ENCODE assay signal across 10 cellular contexts in the genomic region with DNA sequence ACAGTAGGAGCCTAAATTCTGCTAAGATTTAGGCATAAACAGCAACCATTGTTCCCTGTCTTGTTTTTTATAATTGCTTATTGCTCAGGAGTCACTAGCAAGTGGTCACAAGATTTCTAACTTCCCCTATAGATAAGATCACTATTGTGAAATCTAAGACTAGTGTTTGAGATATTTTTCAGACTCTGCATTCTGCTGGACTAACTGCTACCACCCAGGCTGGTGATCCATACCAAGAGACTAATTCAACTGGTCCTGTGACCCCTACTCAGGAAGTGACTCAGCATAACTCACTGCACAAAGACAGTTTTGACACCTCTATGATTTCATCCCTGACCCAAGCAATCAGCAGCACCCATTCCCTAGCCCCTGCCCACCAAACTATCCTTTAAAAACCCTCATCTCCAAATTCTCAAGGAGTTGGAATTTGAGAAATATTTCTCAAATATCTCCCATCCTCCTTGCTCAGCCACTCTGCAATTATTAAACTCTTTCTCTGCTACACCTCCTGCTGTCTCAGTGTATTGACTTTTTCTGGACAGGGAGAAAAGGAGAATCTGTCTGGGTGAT. TPM values are rescaled to one million over a fixed set of nuclear protein-coding genes. Genes with fewer than 3 reads are reported as not detected.
DNase-seq lines count a peak whose midpoint lies in the region; ATAC-seq, FAIRE-seq and TF ChIP-seq lines count a peak whose summit lies in the region.
"Had no signal": no experiment of that assay in that cellular context is flagged by ENCODE, and none has a peak within 500 bp of the region (broad histone marks: within the 10 kb centered on the region; RNA-seq: fewer than 3 reads in every experiment).

No MANE protein-coding gene starts in this region.

- H2AK5ac ChIP-seq in IMR-90 (ENCODE audit: low read depth, low read length): no peak overlapping the region

- POLR2A ChIA-PET in IMR-90 (lab: Charles Lee; ENCODE audit: unreplicated experiment): no interaction called here

- H3K9me3 ChIP-seq in IMR-90 (ENCODE audit: control insufficient read depth, insufficient read depth, low read length) (peaks cover 4% of the 10 kb centered on the region; the same call in 1 of the 2 replicates), astrocyte (ENCODE audit: insufficient read depth, low read depth, low read length) (no peaks in the 10 kb centered on the region)

- H4K91ac ChIP-seq in IMR-90 (ENCODE audit: insufficient read depth, low read depth, low read length): no peak overlapping the region

- no peak overlapping the region for H2BK20ac ChIP-seq in IMR-90 (ENCODE audit: low read depth, low read length)

- BruUV-seq in IMR-90 (replicated peaks; lab: Mats Ljungman, UMichigan): no TSS peak

- no peak for TF ChIP-seq POLR2A in IMR-90 (IDR thresholded peaks at IDR 0.05; ENCODE audit: low read depth, low read length)

- FAIRE-seq in astrocyte (lab: Jason Lieb, UNC): peak; percentile 13
- FAIRE-seq: islet of Langerhans had no signal

- H3K56ac ChIP-seq in IMR-90 (ENCODE audit: extremely low read depth, insufficient read depth, low read length): no peak overlapping the region

- H3K27me3 ChIP-seq in IMR-90 (ENCODE audit: control insufficient read depth, insufficient read depth, low read length) (no peaks in the 10 kb centered on the region), astrocyte (ENCODE audit: insufficient read depth, low read length) (no peaks in the 10 kb centered on the region)

- H3K4me3 Mint-ChIP-seq in astrocyte (ENCODE audit: unreplicated experiment) (no peak overlapping the region), memory B cell (no peak overlapping the region)

- no peak overlapping the region for H3K23ac ChIP-seq in IMR-90 (ENCODE audit: low read depth, low read length)

- H3K4me1 ChIP-seq in IMR-90 (ENCODE audit: control insufficient read depth, insufficient read depth, low read length) (peaks cover 4% of the 10 kb centered on the region; the same call in 1 of the 2 replicates), astrocyte (ENCODE audit: insufficient read depth, low read length) (peaks cover 8% of the 10 kb centered on the region)

- no peak overlapping the region for H4K5ac ChIP-seq in IMR-90 (ENCODE audit: low read depth, low read length)

- no peak overlapping the region for H2BK120ac ChIP-seq in IMR-90 (ENCODE audit: low read depth, low read length)

- peak overlapping the region; percentile 61 for H2BK5ac ChIP-seq in IMR-90 (ENCODE audit: low read depth, low read length, poor library complexity, severe bottlenecking)

- DNase-seq in CMK (ENCODE audit: low read depth) (peak; percentile 18), IMR-90 (peak; percentile 80), astrocyte (ENCODE audit: low read depth) (peak; percentile 84), memory B cell (ENCODE audit: low spot score in 2 of 2) (no peak), NCI-H2227 treated with DMSO at 0.1 percent for 48 hours (lab: John Stamatoyannopoulos, UW) (no peak)
- DNase-seq in stimulated activated naive CD4-positive, alpha-beta T cell (lab: John Stamatoyannopoulos, UW): no peak
- DNase-seq: NCI-H526 had no signal

- H3K4me2 ChIP-seq in IMR-90 (ENCODE audit: low read depth, low read length) (no peak overlapping the region; the same call in 1 of the 2 replicates), astrocyte (ENCODE audit: low read length) (peak overlapping the region; percentile 25)

- H3K79me2 ChIP-seq in astrocyte (ENCODE audit: insufficient read depth, low read length): peaks cover 29% of the 10 kb centered on the region

- H2AK9ac ChIP-seq in IMR-90 (replicated peaks; ENCODE audit: low read depth, low read length, poor library complexity): no peak overlapping the region

- H3K18ac ChIP-seq in IMR-90 (ENCODE audit: low read depth, low read length): no peak overlapping the region

- H3K27me3 Mint-ChIP-seq in astrocyte (ENCODE audit: low read depth, unreplicated experiment) (no peaks in the 10 kb centered on the region), memory B cell (no peaks in the 10 kb centered on the region)

- peak overlapping the region; percentile 73 for H3K27ac Mint-ChIP-seq in astrocyte (ENCODE audit: unreplicated experiment)
- peak overlapping the region; percentile 55 for H3K27ac Mint-ChIP-seq in memory B cell

- in situ Hi-C loops in IMR-90 (cut with MboI; ENCODE audit: low sequenced_read_pairs): no loop called here

- H2BK15ac ChIP-seq in IMR-90 (ENCODE audit: low read depth, low read length): no peak overlapping the region

- TF ChIP-seq RAD21 in IMR-90 (IDR thresholded peaks at IDR 0.05; ENCODE audit: low read length): no peak

- CTCF ChIA-PET in IMR-90 (lab: Yijun Ruan, JAX): no interaction called here

- H2AFZ ChIP-seq in IMR-90 (replicated peaks; ENCODE audit: low read length, poor library complexity): no peak overlapping the region
- H2AFZ ChIP-seq in astrocyte (ENCODE audit: low read depth, low read length): no peak overlapping the region

- no peak overlapping the region; a peak in 1 of 4 replicates for H4K8ac ChIP-seq in IMR-90 (ENCODE audit: low read depth in 2 of 2, low read length in 2 of 2)

- TF ChIP-seq CTCF in IMR-90 (conservative IDR thresholded peaks at IDR 0.05; ENCODE audit: low read depth, low read length) (no peak), astrocyte (IDR thresholded peaks at IDR 0.05; ENCODE audit: insufficient read depth, low read depth, low read length) (no peak)

- peak; percentile 49 for ATAC-seq in IMR-90 (ENCODE audit: low read depth)
- ATAC-seq in memory B cell (ENCODE audit: low read depth): no peak
- ATAC-seq in HG02840 (IDR thresholded peaks at IDR 0.05; ENCODE audit: low FRiP score, unreplicated experiment): no peak
- ATAC-seq in GM18519 (IDR thresholded peaks at IDR 0.05; ENCODE audit: low FRiP score, unreplicated experiment): no peak

- H3K9ac ChIP-seq in IMR-90 (ENCODE audit: low read depth, low read length) (no peak overlapping the region), astrocyte (ENCODE audit: low read length) (no peak overlapping the region)

- no peaks in the 10 kb centered on the region for H3K9me1 ChIP-seq in IMR-90 (ENCODE audit: insufficient read depth, low read length)

- peaks cover 20 to 29% of the 10 kb centered on the region in 2 experiments for H3K79me1 ChIP-seq in IMR-90 (ENCODE audit: low read depth in 1 of 2, low read length in 2 of 2)

- H3K36me3 ChIP-seq in IMR-90 (ENCODE audit: control insufficient read depth, insufficient read depth, low read length) (peaks cover 13% of the 10 kb centered on the region), astrocyte (ENCODE audit: insufficient read depth, low read length) (peaks cover 8% of the 10 kb centered on the region)

- intact Hi-C loops in IMR-90 (cut with micrococcal nuclease): no loop called here

- no peak overlapping the region for H3K14ac ChIP-seq in IMR-90 (replicated peaks; ENCODE audit: low read depth, low read length)

- H4K20me1 ChIP-seq in IMR-90 (ENCODE audit: insufficient read depth, low read length) (peaks cover 4% of the 10 kb centered on the region; the same call in 1 of the 2 replicates), astrocyte (ENCODE audit: insufficient read depth, low read length) (no peaks in the 10 kb centered on the region)

- H3K4me3 ChIP-seq in IMR-90 (ENCODE audit: insufficient read depth, low read depth, low read length) (no peak overlapping the region), astrocyte (ENCODE audit: insufficient read depth, low read depth, low read length) (no peak overlapping the region)

- H3K4me1 Mint-ChIP-seq in astrocyte (ENCODE audit: low read depth, unreplicated experiment) (peaks cover 27% of the 10 kb centered on the region), memory B cell (peaks cover 7% of the 10 kb centered on the region)

- H3K27ac ChIP-seq in IMR-90 (ENCODE audit: insufficient read depth, low read length) (no peak overlapping the region), astrocyte (ENCODE audit: low read depth, low read length) (peak overlapping the region; percentile 43)

- peaks cover 2% of the 10 kb centered on the region for H3K9me3 Mint-ChIP-seq in astrocyte (ENCODE audit: unreplicated experiment)
- H3K9me3 Mint-ChIP-seq in memory B cell: no peaks in the 10 kb centered on the region

- H3K4ac ChIP-seq in IMR-90 (ENCODE audit: low read depth, low read length): no peak overlapping the region

- H3K36me3 Mint-ChIP-seq in astrocyte (ENCODE audit: low read depth, unreplicated experiment) (peaks cover 33% of the 10 kb centered on the region), memory B cell (peaks cover 39% of the 10 kb centered on the region)

- dilution Hi-C loops in IMR-90 (cut with HindIII; ENCODE audit: low sequenced_read_pairs, unreplicated experiment): no loop called here

TF ChIP-seq in IMR-90, 13 proteins besides CTCF, POLR2A, EP300 and RAD21:
- TF ChIP-seq FOS (IDR thresholded peaks at IDR 0.05; ENCODE audit: low read depth, low read length) (peak; percentile 59), ELK1 (IDR thresholded peaks at IDR 0.05; ENCODE audit: borderline replicate concordance, low read depth, low read length) (no peak), NFE2L2 (IDR thresholded peaks at IDR 0.05; ENCODE audit: low read depth, low read length) (peak; percentile 86), USF2 (IDR thresholded peaks at IDR 0.05; ENCODE audit: low read depth, low read length) (no peak), RFX5 (IDR thresholded peaks at IDR 0.05; ENCODE audit: low read depth, low read length) (no peak), RCOR1 (IDR thresholded peaks at IDR 0.05; ENCODE audit: insufficient replicate concordance, low read length) (no peak), CEBPB (IDR thresholded peaks at IDR 0.05; ENCODE audit: low read depth, low read length) (peak; percentile 93), MAFK (IDR thresholded peaks at IDR 0.05; ENCODE audit: low read depth, low read length) (peak; percentile 18; the same call in 1 of the 2 replicates)

RNA-seq across cellular contexts. Expression of gene TRIM33, which starts 52.7 kb away (rescaled TPM):
- total RNA-seq in IMR-90 (2012; rRNA removed): 40.0 and 40.1 TPM in 2 replicates
- polyA plus RNA-seq in IMR-90 (2012; rRNA removed): 9.2 and 9.5 TPM in 2 replicates
- 1.8 and 2.9 TPM in 2 replicates for polyA plus RNA-seq in IMR-90 (2012; cell fraction: cytosol; rRNA removed)
- 4.9 and 21.6 TPM in 2 replicates for polyA plus RNA-seq in IMR-90 (2012; cell fraction: nucleus; rRNA removed; ENCODE audit: low replicate concordance)
- total RNA-seq in astrocyte: 28.1 and 31.8 TPM in 2 replicates

Comparison
In these comparisons a context has a peak if more than half of its experiments do, and no peak if none do; other contexts are left out.
1. DNase-seq: peak in CMK (single experiment), IMR-90 (single experiment) and astrocyte (single experiment); none in memory B cell (0 of 2), NCI-H2227 treated with DMSO at 0.1 percent for 48 hours (single experiment) and stimulated activated naive CD4-positive, alpha-beta T cell (0 of 6).